Comparison of ENCODE assay signal across 23 cellular contexts in the genomic region with DNA sequence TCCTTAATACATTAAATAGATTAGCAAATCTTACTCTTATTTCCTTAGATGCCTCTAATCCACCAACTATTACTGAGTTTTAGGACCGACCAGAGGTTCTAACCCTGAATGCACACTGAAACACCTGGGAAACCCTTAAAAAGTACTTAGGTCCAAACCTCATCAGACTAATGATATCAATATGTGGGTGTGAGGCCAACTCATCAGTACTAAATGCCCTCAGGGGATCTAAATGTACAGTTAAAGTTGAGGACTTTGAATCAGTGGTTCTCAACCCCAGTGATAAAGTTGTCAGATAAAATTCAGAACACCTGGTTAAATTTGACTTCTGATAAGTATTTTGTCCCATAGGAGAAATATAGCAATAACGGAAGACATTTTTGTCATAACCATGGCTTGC.
"Had no signal": no experiment of that assay in that cellular context is flagged by ENCODE, and none has a peak within 500 bp of the region (broad histone marks: within the 10 kb centered on the region; RNA-seq: fewer than 3 reads in every experiment).

No MANE protein-coding gene starts in this region.

- ATAC-seq: activated CD4-positive, alpha-beta T cell treated with anti-CD3 and anti-CD28 coated beads for 36 hours; activated T-helper 17 cell treated with anti-CD3 and anti-CD28 coated beads, Interleukin-2, amount 50 U/mL, for 72 hours; T-cell had no signal

- H3K27me3 Mint-ChIP-seq: activated CD4-positive, alpha-beta memory T cell treated with anti-CD3 and anti-CD28 coated beads, Interleukin-2, amount 10 ng/mL, durations not matched to agents 7 days and 5 days; activated CD4-positive, alpha-beta T cell treated with anti-CD3 and anti-CD28 coated beads for 36 hours; activated naive CD8-positive, alpha-beta T cell; activated T-helper 17 cell treated with anti-CD3 and anti-CD28 coated beads, Interleukin-2, amount 50 U/mL, for 72 hours; brain; T-cell had no signal

- H3K4me3 Mint-ChIP-seq: activated CD4-positive, alpha-beta memory T cell treated with anti-CD3 and anti-CD28 coated beads, Interleukin-2, amount 10 ng/mL, durations not matched to agents 7 days and 5 days; activated CD4-positive, alpha-beta T cell treated with anti-CD3 and anti-CD28 coated beads for 36 hours; activated naive CD4-positive, alpha-beta T cell treated with anti-CD3 and anti-CD28 coated beads for 36 hours; activated naive CD8-positive, alpha-beta T cell; activated T-helper 17 cell treated with anti-CD3 and anti-CD28 coated beads, Interleukin-2, amount 50 U/mL, for 72 hours; brain; T-cell had no signal

- H3K9me3 Mint-ChIP-seq: activated CD4-positive, alpha-beta memory T cell treated with anti-CD3 and anti-CD28 coated beads, Interleukin-2, amount 10 ng/mL, durations not matched to agents 7 days and 5 days; activated naive CD4-positive, alpha-beta T cell treated with anti-CD3 and anti-CD28 coated beads for 36 hours; activated T-helper 17 cell treated with anti-CD3 and anti-CD28 coated beads, Interleukin-2, amount 50 U/mL, for 72 hours; brain; T-cell had no signal

- H3K27ac Mint-ChIP-seq: activated CD4-positive, alpha-beta memory T cell treated with anti-CD3 and anti-CD28 coated beads, Interleukin-2, amount 10 ng/mL, durations not matched to agents 7 days and 5 days; activated naive CD8-positive, alpha-beta T cell; activated T-helper 17 cell treated with anti-CD3 and anti-CD28 coated beads, Interleukin-2, amount 50 U/mL, for 72 hours; brain had no signal

- FAIRE-seq: astrocyte, K562 had no signal

- H3K4me1 Mint-ChIP-seq: activated CD4-positive, alpha-beta T cell treated with anti-CD3 and anti-CD28 coated beads for 36 hours; activated T-helper 17 cell treated with anti-CD3 and anti-CD28 coated beads, Interleukin-2, amount 50 U/mL, for 72 hours; brain had no signal

- H3K4me3 ChIP-seq: K562, SK-N-MC had no signal

- DNase-seq: activated CD4-positive, alpha-beta memory T cell treated with anti-CD3 and anti-CD28 coated beads, Interleukin-2, amount 10 ng/mL, durations not matched to agents 7 days and 5 days; activated CD4-positive, alpha-beta T cell treated with anti-CD3 and anti-CD28 coated beads for 36 hours; activated CD4-positive, alpha-beta T cell treated with anti-CD3 and anti-CD28 coated beads, Interleukin-2, amount 50 U/mL, for 1 hour; activated gamma-delta T cell; activated naive CD4-positive, alpha-beta T cell treated with anti-CD3 and anti-CD28 coated beads for 36 hours; activated T-cell treated with anti-CD3 and anti-CD28 coated beads for 4 hours; activated T-cell treated with anti-CD3 and anti-CD28 coated beads, Interleukin-2, amount 50 U/mL, for 48 hours; amygdala; Kasumi-1; NCI-H1105 treated with DMSO at 0.1 percent for 48 hours; NCI-H1436 treated with DMSO at 0.1 percent for 48 hours; NCI-H187; NCI-H2081; NCI-H446; NCI-H524; T-cell had no signal

- H3K27ac ChIP-seq: SK-N-MC, VCaP had no signal
